10 cellular contexts compared by ENCODE assay signal in the genomic region with DNA sequence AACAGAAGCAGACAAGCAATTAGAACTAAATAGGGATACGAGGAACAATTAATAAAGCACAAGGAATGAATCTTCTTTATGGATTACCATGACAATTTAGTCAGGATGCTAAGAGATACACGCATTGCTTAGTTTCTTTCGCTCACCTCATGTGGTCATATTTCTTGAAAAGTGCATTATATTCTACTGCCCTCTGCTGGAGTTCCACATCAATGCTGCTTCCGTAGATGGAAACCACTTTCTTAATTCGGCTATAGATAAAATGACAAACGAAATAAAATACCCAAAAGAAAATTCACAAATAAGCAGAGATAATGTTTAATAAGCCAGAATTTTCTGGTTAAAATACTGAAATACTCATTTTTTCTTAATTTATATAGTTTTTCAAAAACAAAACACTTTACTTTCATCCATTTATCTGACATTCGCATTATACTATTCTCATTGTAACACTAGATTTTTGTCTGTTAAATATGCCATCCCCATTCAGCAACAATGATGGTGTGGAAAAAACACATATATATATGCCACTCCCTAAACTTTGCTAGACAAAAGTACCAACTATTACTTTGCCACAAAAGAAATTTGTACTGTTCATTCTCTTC. TPM values are rescaled to one million over a fixed set of nuclear protein-coding genes. Genes with fewer than 3 reads are reported as not detected.
DNase-seq lines count a peak whose midpoint lies in the region; ATAC-seq and TF ChIP-seq lines count a peak whose summit lies in the region.
"Had no signal": no experiment of that assay in that cellular context is flagged by ENCODE, and none has a peak within 500 bp of the region (broad histone marks: within the 10 kb centered on the region; RNA-seq: fewer than 3 reads in every experiment).

No MANE protein-coding gene starts in this region.

- ATAC-seq in HG03442 (IDR thresholded peaks at IDR 0.05; ENCODE audit: unreplicated experiment) (no peak), HG03039 (IDR thresholded peaks at IDR 0.05; ENCODE audit: unreplicated experiment) (no peak)

- peaks cover 48% of the 10 kb centered on the region for H3K36me3 ChIP-seq in WERI-Rb-1
- H3K36me3 ChIP-seq in spleen = peaks cover 7 to 100% (median 87%) of the 10 kb centered on the region in 6 donors

- H3K27ac ChIP-seq in WERI-Rb-1 (no peak overlapping the region), spleen (no peak overlapping the region)

- H3K4me3 ChIP-seq in WERI-Rb-1 (ENCODE audit: low read depth, low read length) = no peak overlapping the region
- H3K4me3 ChIP-seq in spleen = no peak overlapping the region

- peaks cover 5% of the 10 kb centered on the region for H3K4me1 Mint-ChIP-seq in activated naive CD4-positive, alpha-beta T cell treated with anti-CD3 and anti-CD28 coated beads for 36 hours (ENCODE audit: low read depth)

- peaks cover 0 to 5% (median 0%) of the 10 kb centered on the region in 6 donors for H3K4me1 ChIP-seq in spleen

- DNase-seq in activated naive CD4-positive, alpha-beta T cell treated with anti-CD3 and anti-CD28 coated beads for 36 hours = peak; percentile 49
- DNase-seq in activated naive CD4-positive, alpha-beta T cell treated with anti-CD3 and anti-CD28 coated beads, Interleukin-2, amount 50 U/mL, for 16 hours = no peak
- peak; percentile 46 for DNase-seq in LHCN-M2 (ENCODE audit: low read depth)
- DNase-seq in WERI-Rb-1 = no peak
- peak; percentile 60 for DNase-seq in germinal center (ENCODE audit: low spot score)
- DNase-seq in spleen = no peak

- no peak for TF ChIP-seq POLR2A in spleen (IDR thresholded peaks at IDR 0.05)

- H3K27me3 ChIP-seq in WERI-Rb-1 (ENCODE audit: insufficient read depth, low read depth, severe bottlenecking) (no peaks in the 10 kb centered on the region), spleen (replicated peaks in 1 of 7) (no peaks in the 10 kb centered on the region)

- intact Hi-C loops in activated naive CD4-positive, alpha-beta T cell treated with anti-CD3 and anti-CD28 coated beads for 36 hours (cut with micrococcal nuclease) = loop anchor here (1.0 to 2.0 kb wide), 4 partner anchors 22 to 215 kb away; a partner anchor contains a TSS
- intact Hi-C loops in spleen (cut with DNase I; ENCODE audit: low total_unique reads) = no loop called here

- H3K27ac Mint-ChIP-seq in activated naive CD4-positive, alpha-beta T cell treated with anti-CD3 and anti-CD28 coated beads for 36 hours = no peak overlapping the region
- H3K27ac Mint-ChIP-seq: dendritic cell treated with granulocyte-macrophage colony-stimulating factor and Interleukin-4, amounts not matched to agents 40 ng/mL and 50 ng/mL, for 4 days; stimulated activated naive CD8-positive, alpha-beta T cell treated with anti-CD3 and anti-CD28 coated beads, Interleukin-15, Interleukin-2, amounts not matched to agents 100 ng/mL and 50 ng/mL, for 24 hours had no signal

- H3K9me3 Mint-ChIP-seq in activated naive CD4-positive, alpha-beta T cell treated with anti-CD3 and anti-CD28 coated beads for 36 hours = no peaks in the 10 kb centered on the region
- H3K9me3 Mint-ChIP-seq: dendritic cell treated with granulocyte-macrophage colony-stimulating factor and Interleukin-4, amounts not matched to agents 40 ng/mL and 50 ng/mL, for 4 days; stimulated activated naive CD8-positive, alpha-beta T cell treated with anti-CD3 and anti-CD28 coated beads, Interleukin-15, Interleukin-2, amounts not matched to agents 100 ng/mL and 50 ng/mL, for 24 hours had no signal

- no peak overlapping the region for H3K4me3 Mint-ChIP-seq in activated naive CD4-positive, alpha-beta T cell treated with anti-CD3 and anti-CD28 coated beads for 36 hours
- H3K4me3 Mint-ChIP-seq: dendritic cell treated with granulocyte-macrophage colony-stimulating factor and Interleukin-4, amounts not matched to agents 40 ng/mL and 50 ng/mL, for 4 days; stimulated activated naive CD8-positive, alpha-beta T cell treated with anti-CD3 and anti-CD28 coated beads, Interleukin-15, Interleukin-2, amounts not matched to agents 100 ng/mL and 50 ng/mL, for 24 hours had no signal

- CTCF ChIA-PET in activated naive CD4-positive, alpha-beta T cell treated with anti-CD3 and anti-CD28 coated beads for 36 hours (lab: Charles Lee) = no interaction called here

- TF ChIP-seq CTCF in WERI-Rb-1 (IDR thresholded peaks at IDR 0.05; ENCODE audit: low read depth, low read length) (peak; percentile 59), spleen (IDR thresholded peaks at IDR 0.05 in 8 of 11, conservative IDR thresholded peaks at IDR 0.05 in 3 of 11) (peak; percentile 39 to 80 (median 64))

- WGBS in spleen, 5 donors = 48 to 62% (median 50%) methylated on average over 7 of the region's 7 CpGs

- no peaks in the 10 kb centered on the region for H3K9me3 ChIP-seq in WERI-Rb-1 (ENCODE audit: severe bottlenecking)
- H3K9me3 ChIP-seq in spleen = no peaks in the 10 kb centered on the region

- H3K36me3 Mint-ChIP-seq in activated naive CD4-positive, alpha-beta T cell treated with anti-CD3 and anti-CD28 coated beads for 36 hours (ENCODE audit: low read depth) = peaks cover 30% of the 10 kb centered on the region

- H3K27me3 Mint-ChIP-seq in activated naive CD4-positive, alpha-beta T cell treated with anti-CD3 and anti-CD28 coated beads for 36 hours (ENCODE audit: low read depth) = no peaks in the 10 kb centered on the region
- H3K27me3 Mint-ChIP-seq: dendritic cell treated with granulocyte-macrophage colony-stimulating factor and Interleukin-4, amounts not matched to agents 40 ng/mL and 50 ng/mL, for 4 days; stimulated activated naive CD8-positive, alpha-beta T cell treated with anti-CD3 and anti-CD28 coated beads, Interleukin-15, Interleukin-2, amounts not matched to agents 100 ng/mL and 50 ng/mL, for 24 hours had no signal

RNA-seq across cellular contexts. Expression of a gene that starts 22.0 kb away (rescaled TPM):
- total RNA-seq in activated naive CD4-positive, alpha-beta T cell treated with anti-CD3 and anti-CD28 coated beads for 36 hours = 1 to 10 TPM; 6.0 to 6.9 TPM
- total RNA-seq in LHCN-M2 (2014; rRNA removed) (9.3 and 10.3 TPM in 2 replicates), spleen (10 to 100 TPM in 2 of 7 donors, 1 to 10 TPM in 5; 5.8 to 10.9 (median 8.7) TPM)
- polyA plus RNA-seq in LHCN-M2 (2012) = 2.9 TPM
- polyA plus RNA-seq in spleen = 1 to 10 TPM; 1.0 to 1.6 (median 1.1) TPM

Comparison
In these comparisons a context has a peak if more than half of its experiments do, and no peak if none do; other contexts are left out.
1. DNase-seq: peak in activated naive CD4-positive, alpha-beta T cell treated with anti-CD3 and anti-CD28 coated beads for 36 hours (single experiment), LHCN-M2 (single experiment) and germinal center (single experiment); none in activated naive CD4-positive, alpha-beta T cell treated with anti-CD3 and anti-CD28 coated beads, Interleukin-2, amount 50 U/mL, for 16 hours (single experiment), WERI-Rb-1 (single experiment) and spleen (single experiment).